Comparison of ENCODE assay signal across 8 cellular contexts in the genomic region with DNA sequence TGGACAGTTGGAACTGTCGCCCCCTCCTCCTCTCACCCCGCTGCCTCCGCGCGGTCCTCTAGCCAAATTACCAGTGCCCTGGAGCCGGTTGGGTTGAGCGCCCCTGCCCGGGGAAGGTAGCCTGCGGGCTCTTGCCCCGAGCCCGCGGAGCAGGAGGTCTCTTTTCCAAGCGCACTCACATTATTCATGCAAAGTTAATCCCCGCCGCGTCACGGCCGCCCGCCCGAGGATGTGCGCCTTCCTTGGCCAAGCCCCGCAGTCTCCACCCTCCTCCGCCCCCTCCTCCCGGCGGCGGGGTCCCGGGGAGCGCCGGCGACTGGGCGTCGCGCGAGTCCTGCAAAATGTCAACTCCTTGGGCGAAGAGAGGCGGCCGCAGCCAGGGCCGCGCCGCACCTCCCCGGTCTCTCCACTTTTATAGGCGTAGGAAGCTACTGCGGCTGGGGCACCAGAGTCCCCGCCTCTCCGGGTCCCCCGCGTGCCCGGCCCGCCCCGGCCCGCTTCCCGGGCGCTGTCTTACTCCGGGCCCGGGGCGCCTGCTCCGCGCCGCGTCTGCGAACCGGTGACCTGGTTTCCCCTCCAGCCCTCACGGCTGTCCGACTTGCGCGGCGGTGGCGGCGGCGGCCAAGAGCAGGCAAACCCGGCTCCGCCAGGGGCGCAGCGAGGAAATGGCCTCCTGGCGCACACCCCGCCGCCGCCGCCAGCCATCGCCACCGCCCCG. TPM values are rescaled to one million over a fixed set of nuclear protein-coding genes. Genes with fewer than 3 reads are reported as not detected.
DNase-seq lines count a peak whose midpoint lies in the region; ATAC-seq, FAIRE-seq and TF ChIP-seq lines count a peak whose summit lies in the region.

A gene (minus strand): TSS at position 235 of the 718 bp plus-strand sequence.

- 1% methylated on average over 52 to 82 of the region's 82 CpGs for WGBS in small intestine, 3 donors

- H3K27ac ChIP-seq in small intestine (ENCODE audit: low read depth in 1 of 2, low read length in 1 of 2): peak within 1 kb of the TSS; percentile 82 to 97

- peak within 1 kb of the TSS; percentile 67 for H3K4me3 ChIP-seq in choroid plexus epithelial cell (ENCODE audit: low read depth, low read length)
- peak within 1 kb of the TSS; percentile 55 to 82 for H3K4me3 ChIP-seq in small intestine (ENCODE audit: low read depth in 1 of 2, low read length in 2 of 2)

- peaks cover 0 to 2% of the 10 kb centered on the region in 2 donors for H3K27me3 ChIP-seq in small intestine (ENCODE audit: control insufficient read depth in 2 of 2, insufficient read depth in 2 of 2, low read length in 2 of 2)

- no peaks in the 10 kb centered on the region for H3K9me3 ChIP-seq in small intestine (ENCODE audit: control insufficient read depth, low read depth)

- ATAC-seq in GM21390 (IDR thresholded peaks at IDR 0.05; ENCODE audit: unreplicated experiment) (peak; percentile 57), HG03095 (IDR thresholded peaks at IDR 0.05; ENCODE audit: unreplicated experiment) (no peak)

- peak; percentile 52 for DNase-seq in CD1c-positive myeloid dendritic cell (ENCODE audit: extremely low spot score)
- DNase-seq in NCI-H69 (lab: John Stamatoyannopoulos, UW): peak; percentile 80
- DNase-seq in choroid plexus epithelial cell (ENCODE audit: low read depth): peak; percentile 48
- DNase-seq in kidney glomerular epithelial cell (lab: John Stamatoyannopoulos, UW): peak; percentile 86
- peak; percentile 78 for DNase-seq in small intestine
- DNase-seq in NCI-H526 treated with DMSO at 0.1 percent for 48 hours (lab: John Stamatoyannopoulos, UW): no peak

- no peaks in the 10 kb centered on the region for H3K36me3 ChIP-seq in small intestine (ENCODE audit: control insufficient read depth in 2 of 2, insufficient read depth in 2 of 2, low read length in 2 of 2)

- H3K4me1 ChIP-seq in small intestine (ENCODE audit: control insufficient read depth in 2 of 2, insufficient read depth in 1 of 2, low read depth in 1 of 2, low read length in 1 of 2): peaks cover 3% of the 10 kb centered on the region in 2 donors

- TF ChIP-seq CTCF in choroid plexus epithelial cell (conservative IDR thresholded peaks at IDR 0.05; ENCODE audit: low read depth, low read length): peak; percentile 30

- no peak for FAIRE-seq in small intestine (lab: Jason Lieb, UNC)

RNA-seq across cellular contexts. Expression of the gene that starts here (rescaled TPM):
- polyA plus RNA-seq in small intestine: 1 to 10 TPM; 3.2 to 5.4 (median 3.3) TPM
